8 cellular contexts compared by ENCODE assay signal in the genomic region with DNA sequence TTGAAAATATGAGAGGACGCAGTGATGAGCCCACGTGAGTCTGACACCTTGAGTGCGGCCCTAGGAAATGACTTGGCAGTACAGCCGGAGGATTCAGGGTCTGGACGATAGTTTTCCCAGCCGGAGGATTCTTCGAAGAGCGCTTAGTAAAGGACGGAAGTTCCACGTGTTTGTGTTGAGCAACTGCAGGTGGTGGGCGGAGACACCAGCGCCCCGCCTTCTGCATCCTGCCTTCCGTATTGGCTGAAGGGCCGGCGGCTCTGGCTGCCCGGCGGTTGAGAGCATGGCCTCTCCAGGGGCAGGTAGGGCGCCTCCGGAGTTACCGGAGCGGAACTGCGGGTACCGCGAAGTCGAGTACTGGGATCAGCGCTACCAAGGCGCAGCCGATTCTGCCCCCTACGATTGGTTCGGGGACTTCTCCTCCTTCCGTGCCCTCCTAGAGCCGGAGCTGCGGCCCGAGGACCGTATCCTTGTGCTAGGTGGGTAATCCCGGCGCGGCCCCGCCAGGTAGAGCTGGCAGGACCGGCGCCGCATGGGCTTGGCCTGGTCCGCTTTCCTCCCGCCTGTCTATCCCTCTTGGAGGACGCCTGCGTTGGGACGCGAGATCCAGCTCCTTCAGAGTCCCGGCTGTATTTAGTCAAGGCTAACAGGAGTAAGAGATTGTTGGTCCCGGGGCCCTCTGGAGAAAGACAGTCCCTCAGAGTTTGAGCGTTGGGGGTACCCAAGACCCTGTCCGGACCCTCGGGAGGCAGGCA. TPM values are rescaled to one million over a fixed set of nuclear protein-coding genes. Genes with fewer than 3 reads are reported as not detected.
DNase-seq lines count a peak whose midpoint lies in the region; ATAC-seq and TF ChIP-seq lines count a peak whose summit lies in the region.

A gene (plus strand): TSS at position 261 of the 755 bp plus-strand sequence. CDS start 23 bp downstream, at position 284.

- H3K9ac ChIP-seq in neural progenitor cell, result peak within 1 kb of the TSS; percentile 70

- peak within 1 kb of the TSS; percentile 98 for H2AFZ ChIP-seq in neural progenitor cell (replicated peaks)

- peaks cover 11% of the 10 kb centered on the region for H3K36me3 ChIP-seq in HAP-1 (replicated peaks)
- peaks cover 18% of the 10 kb centered on the region for H3K36me3 ChIP-seq in MG63
- H3K36me3 ChIP-seq in neural progenitor cell, result no peaks in the 10 kb centered on the region

- no peaks in the 10 kb centered on the region for H3K36me3 Mint-ChIP-seq in neural progenitor cell

- peak within 1 kb of the TSS; percentile 92 for H3K4me3 Mint-ChIP-seq in neural progenitor cell

- H3K9me3 Mint-ChIP-seq in neural progenitor cell, result no peaks in the 10 kb centered on the region

- H3K79me2 ChIP-seq in neural progenitor cell (ENCODE audit: low read depth), result peaks cover 17% of the 10 kb centered on the region

- no peaks in the 10 kb centered on the region for H4K20me1 ChIP-seq in neural progenitor cell (ENCODE audit: low read depth)

- ATAC-seq in foreskin keratinocyte, result peak; percentile 95

- H3K27me3 Mint-ChIP-seq in neural progenitor cell (ENCODE audit: insufficient read depth, low read depth), result peaks cover 3% of the 10 kb centered on the region

- no peaks in the 10 kb centered on the region for H3K9me3 ChIP-seq in HAP-1
- no peaks in the 10 kb centered on the region for H3K9me3 ChIP-seq in MG63
- no peaks in the 10 kb centered on the region for H3K9me3 ChIP-seq in neural progenitor cell (ENCODE audit: low read depth)

- peak; percentile 82 for TF ChIP-seq CTCF in foreskin keratinocyte (conservative IDR thresholded peaks at IDR 0.05)
- peak; percentile 65 for TF ChIP-seq CTCF in neural progenitor cell (IDR thresholded peaks at IDR 0.05)

- no peaks in the 10 kb centered on the region for H3K27me3 ChIP-seq in HAP-1 (ENCODE audit: low read depth)
- H3K27me3 ChIP-seq in MG63, result no peaks in the 10 kb centered on the region
- H3K27me3 ChIP-seq in foreskin keratinocyte, result no peaks in the 10 kb centered on the region
- H3K27me3 ChIP-seq in neural progenitor cell, result no peaks in the 10 kb centered on the region

- H3K27ac Mint-ChIP-seq in neural progenitor cell, result peak within 1 kb of the TSS; percentile 67

- peaks cover 20% of the 10 kb centered on the region for H3F3A ChIP-seq in neural progenitor cell (ENCODE audit: low read depth)

- H3K27ac ChIP-seq in foreskin keratinocyte, result peak within 1 kb of the TSS; percentile 46
- peak within 1 kb of the TSS; percentile 73 for H3K27ac ChIP-seq in neural progenitor cell

- H3K4me3 ChIP-seq in HAP-1, result peak within 1 kb of the TSS; percentile 95
- H3K4me3 ChIP-seq in MG63, result peak within 1 kb of the TSS; percentile 90
- H3K4me3 ChIP-seq in neural progenitor cell, result peak within 1 kb of the TSS; percentile 93

- H3K4me2 ChIP-seq in neural progenitor cell, result peak within 1 kb of the TSS; percentile 97

- H3K4me1 ChIP-seq in HAP-1 (peaks cover 6% of the 10 kb centered on the region), foreskin keratinocyte (peaks cover 3% of the 10 kb centered on the region), neural progenitor cell (no peaks in the 10 kb centered on the region)

- peak; percentile 94 for DNase-seq in GDM1 (lab: John Stamatoyannopoulos, UW)
- peak; percentile 96 to 98 for DNase-seq in HAP-1 (ENCODE audit: low spot score in 2 of 2)
- peak; percentile 98 for DNase-seq in MG63
- DNase-seq in SHP77 treated with DMSO at 0.1 percent for 48 hours (lab: John Stamatoyannopoulos, UW), result peak; percentile 96
- DNase-seq in activated gamma-delta T cell treated with Interleukin-2 at 50 U/mL for 16 hours, result peak; percentile 95
- peak; percentile 96 to 98 for DNase-seq in foreskin keratinocyte
- DNase-seq in neural progenitor cell (ENCODE audit: low spot score), result peak; percentile 99
- peak; percentile 93 for DNase-seq in stromal cell of bone marrow (ENCODE audit: low read depth)

- peaks cover 7% of the 10 kb centered on the region for H3K4me1 Mint-ChIP-seq in neural progenitor cell

- in situ Hi-C loops in HAP-1 (cut with MboI; ENCODE audit: low sequenced_read_pairs), result no loop called here

RNA-seq across cellular contexts. Expression of the gene that starts here (rescaled TPM):
- 5.2 and 16.0 TPM in 2 replicates for total RNA-seq in MG63 (2014; rRNA removed; shearing (Covaris generic); ENCODE audit: low replicate concordance)
- total RNA-seq in foreskin keratinocyte (11.1 and 12.0 TPM in 2 replicates), neural progenitor cell (ENCODE audit: low replicate concordance) (3.7 and 6.0 TPM in 2 replicates)
- polyA plus RNA-seq in foreskin keratinocyte, result 13.7 and 14.5 TPM in 2 replicates

Comparison
In these comparisons a context has a peak if more than half of its experiments do, and no peak if none do; other contexts are left out.
1. Peak in every context shown above with its lines: DNase-seq, ATAC-seq, H3K4me3 ChIP-seq and H3K27ac ChIP-seq.